ENCODE assay signal across 15 cellular contexts in genomic region chr16:51524555-51525373, GRCh38.
DNase-seq lines count a peak whose midpoint lies in the region; ATAC-seq, FAIRE-seq and TF ChIP-seq lines count a peak whose summit lies in the region.
"Had no signal": no experiment of that assay in that cellular context is flagged by ENCODE, and none has a peak within 500 bp of the region (broad histone marks: within the 10 kb centered on the region; RNA-seq: fewer than 3 reads in every experiment).

No MANE protein-coding gene starts in this region.

- DNase-seq in A549 (ENCODE audit: low read depth in 1 of 2, low spot score in 1 of 2) (peak; percentile 26 to 59), HFF-Myc (ENCODE audit: extremely low read depth, low read depth) (no peak), astrocyte of the spinal cord (ENCODE audit: low read depth, low spot score) (peak; percentile 85), kidney (no peak), GM03348 (ENCODE audit: low spot score) (no peak), GM12892 (ENCODE audit: insufficient read length) (no peak)
- DNase-seq: activated CD4-positive, alpha-beta T cell treated with anti-CD3 and anti-CD28 coated beads, Interleukin-2, amount 50 U/mL, for 4 hours; NCI-H146; SHP77 had no signal

- TF ChIP-seq RAD21 in A549 (conservative IDR thresholded peaks at IDR 0.05 in 1 of 2, IDR thresholded peaks at IDR 0.05 in 1 of 2), result peak; percentile 30 to 34; a peak in 1 of 5 replicates

- in situ Hi-C loops in astrocyte of the spinal cord (cut with HindIII; ENCODE audit: low sequenced_read_pairs), result no loop called here

- H3K27ac ChIP-seq in A549 (peak overlapping the region; percentile 63 to 79), kidney (ENCODE audit: low read depth in 2 of 2, low read length in 2 of 2) (no peak overlapping the region)
- H3K27ac ChIP-seq: BLaER1 treated with 17β-estradiol and CSF1 and Interleukin-3, amounts not matched to agents 10 nM and 100 nM; hepatocyte; neutrophil had no signal

- 19% methylated on average over 6 of the region's 6 CpGs for WGBS in A549 (ENCODE audit: missing lambda C conversion rate)

- H3K9me3 ChIP-seq in A549, result peaks cover 3% of the 10 kb centered on the region; the same call in 1 of the 3 replicates
- H3K9me3 ChIP-seq in kidney (ENCODE audit: control insufficient read depth in 1 of 2, low read length in 2 of 2), result no peaks in the 10 kb centered on the region
- H3K9me3 ChIP-seq: neutrophil had no signal

- TF ChIP-seq CTCF in A549 (IDR thresholded peaks at IDR 0.05), result peak; percentile 26; the same call in 1 of the 3 replicates
- peak; percentile 38 for TF ChIP-seq CTCF in HFF-Myc (IDR thresholded peaks at IDR 0.05; ENCODE audit: low read depth, low read length, missing control alignments)
- peak; percentile 36 for TF ChIP-seq CTCF in astrocyte of the spinal cord (IDR thresholded peaks at IDR 0.05; ENCODE audit: low read depth, low read length)
- peak; percentile 22 for TF ChIP-seq CTCF in kidney (IDR thresholded peaks at IDR 0.05; ENCODE audit: borderline replicate concordance, extremely low read depth, insufficient read depth)

- peak; percentile 66 to 71; a peak in 4 of 6 replicates for ATAC-seq in A549
- ATAC-seq in HG03571 (IDR thresholded peaks at IDR 0.05; ENCODE audit: unreplicated experiment), result no peak
- no peak for ATAC-seq in HG02623 (IDR thresholded peaks at IDR 0.05; ENCODE audit: unreplicated experiment)

- H3K9ac ChIP-seq in kidney (ENCODE audit: low read length in 2 of 2), result no peak overlapping the region
- H3K9ac ChIP-seq: BLaER1 treated with 17β-estradiol and CSF1 and Interleukin-3, amounts not matched to agents 10 nM and 100 nM had no signal

- intact Hi-C loops in kidney (cut with DNase I), result no loop called here

- CTCF ChIA-PET in A549 (lab: Yijun Ruan, JAX), result interaction anchor here (0.7 to 3.4 kb wide), 10 partner anchors 10 to 457 kb away, joined by 3 to 13 read pairs (median 4); no protein-coding TSS in a partner anchor

- peak; percentile 51 for FAIRE-seq in A549 (lab: Jason Lieb, UNC)
- no peak for FAIRE-seq in kidney (lab: Jason Lieb, UNC)
- FAIRE-seq in GM12892 (lab: Jason Lieb, UNC), result no peak
- FAIRE-seq: GM18507 had no signal

- TF ChIP-seq POLR2A in A549 (IDR thresholded peaks at IDR 0.05; ENCODE audit: low read length), result no peak
- no peak for TF ChIP-seq POLR2A in GM12892 (IDR thresholded peaks at IDR 0.05; ENCODE audit: low read depth, low read length)

- H3K4me3 ChIP-seq in A549, result no peak overlapping the region
- no peak overlapping the region for H3K4me3 ChIP-seq in HFF-Myc (replicated peaks; ENCODE audit: low read depth, low read length)
- H3K4me3 ChIP-seq in astrocyte of the spinal cord (ENCODE audit: low read depth, low read length), result no peak overlapping the region
- peak overlapping the region in 1 of 2 donors; percentile 10 for H3K4me3 ChIP-seq in kidney (ENCODE audit: low read length in 2 of 2)
- H3K4me3 ChIP-seq: BLaER1 treated with 17β-estradiol and CSF1 and Interleukin-3, amounts not matched to agents 10 nM and 100 nM; hepatocyte had no signal

- H3K4me2 ChIP-seq in A549, result peak overlapping the region; percentile 42; the same call in 2 of the 3 replicates
- H3K4me2 ChIP-seq: hepatocyte had no signal

- H3K36me3 ChIP-seq in kidney (ENCODE audit: control insufficient read depth in 1 of 2, insufficient read depth in 2 of 2, low read length in 2 of 2), result no peaks in the 10 kb centered on the region
- H3K36me3 ChIP-seq: BLaER1 treated with 17β-estradiol and CSF1 and Interleukin-3, amounts not matched to agents 10 nM and 100 nM; neutrophil had no signal

- H3K4me1 ChIP-seq in A549, result peaks cover 22% of the 10 kb centered on the region
- peaks cover 0 to 3% of the 10 kb centered on the region in 2 donors for H3K4me1 ChIP-seq in kidney (ENCODE audit: control insufficient read depth in 1 of 2, insufficient read depth in 1 of 2, low read depth in 1 of 2, low read length in 2 of 2)

- POLR2A ChIA-PET in A549 (lab: Yijun Ruan, JAX), result interaction anchor here (0.9 kb wide), 1 partner anchor 14 kb away, joined by 3 read pairs; no protein-coding TSS in a partner anchor

- TF ChIP-seq EP300 in A549 (IDR thresholded peaks at IDR 0.05), result no peak

TF ChIP-seq in A549, 52 proteins besides CTCF, POLR2A, EP300 and RAD21:
- no peak for TF ChIP-seq CEBPB (IDR thresholded peaks at IDR 0.05)
- TF ChIP-seq BHLHE40 (IDR thresholded peaks at IDR 0.05; ENCODE audit: low read depth, low read length), result no peak
- TF ChIP-seq EHF (CRISPR knock-in tag; IDR thresholded peaks at IDR 0.05), result no peak
- TF ChIP-seq HOXA7 (CRISPR knock-in tag; IDR thresholded peaks at IDR 0.05), result no peak
- TF ChIP-seq HMGXB4 (CRISPR knock-in tag; IDR thresholded peaks at IDR 0.05; ENCODE audit: borderline replicate concordance), result no peak
- TF ChIP-seq NR3C1 (IDR thresholded peaks at IDR 0.05), result no peak
- TF ChIP-seq RCOR1 (IDR thresholded peaks at IDR 0.05; ENCODE audit: low read depth, low read length), result no peak
- no peak for TF ChIP-seq FOSB (CRISPR knock-in tag; IDR thresholded peaks at IDR 0.05)
- no peak for TF ChIP-seq FOSL2 (IDR thresholded peaks at IDR 0.05)
- peak; percentile 45; the same call in 1 of the 2 replicates for TF ChIP-seq FOSL2 (CRISPR knock-in tag; IDR thresholded peaks at IDR 0.05)
- no peak for TF ChIP-seq ZNF302 (CRISPR knock-in tag; IDR thresholded peaks at IDR 0.05)
- TF ChIP-seq FOXS1 (CRISPR knock-in tag; IDR thresholded peaks at IDR 0.05), result no peak
- peak; percentile 51 for TF ChIP-seq SMC3 (IDR thresholded peaks at IDR 0.05)
- 0 out of 2 replicates have a peak, but pooled peaks have one; percentile 8 for TF ChIP-seq GATA3 (IDR thresholded peaks at IDR 0.05; ENCODE audit: borderline replicate concordance)
- TF ChIP-seq PHF8 (IDR thresholded peaks at IDR 0.05; ENCODE audit: borderline replicate concordance, low read depth), result no peak
- no peak for TF ChIP-seq HEYL (CRISPR knock-in tag; IDR thresholded peaks at IDR 0.05)
- no peak for TF ChIP-seq ZSCAN20 (CRISPR knock-in tag; IDR thresholded peaks at IDR 0.05)
- TF ChIP-seq JUNB (IDR thresholded peaks at IDR 0.05), result no peak

Comparison
In these comparisons a context has a peak if more than half of its experiments do, and no peak if none do; other contexts are left out.
1. ATAC-seq: peak in A549 (2 of 2); none in HG03571 (single experiment) and HG02623 (single experiment).
2. DNase-seq: peak in A549 (2 of 2) and astrocyte of the spinal cord (single experiment); none in HFF-Myc (single experiment), kidney (single experiment), GM03348 (single experiment) and GM12892 (single experiment).
3. H3K27ac ChIP-seq: peak in A549 (2 of 2); none in kidney (0 of 2).
4. Peak in every context shown above with its lines, with median percentiles within 50 percentile points of each other: CTCF ChIP-seq.